In the genomic region with DNA sequence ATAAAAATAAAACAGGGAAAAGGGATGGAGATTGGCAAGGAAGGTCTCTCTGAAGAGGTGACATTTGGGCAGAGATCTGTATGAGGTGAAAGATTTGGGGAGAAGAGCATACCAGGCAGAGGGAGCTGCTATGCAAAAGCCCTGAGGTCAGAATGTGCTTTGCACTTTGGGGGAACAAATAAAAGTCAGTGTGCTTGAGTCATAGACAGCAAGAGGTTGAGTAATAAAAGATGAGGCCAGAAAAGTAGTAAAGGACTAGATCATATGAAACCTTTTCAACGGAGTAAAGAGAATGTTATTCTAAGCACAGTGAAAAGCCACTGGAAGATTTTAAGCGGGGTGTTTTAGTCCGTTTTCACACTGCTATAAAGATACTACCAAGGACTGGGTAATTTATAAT, we compare ENCODE assay signal across 17 cellular contexts.
A peak's percentile ranks its signal among the peaks of the same experiment; 100 is the strongest.
DNase-seq lines count a peak whose midpoint lies in the region; ATAC-seq, FAIRE-seq and TF ChIP-seq lines count a peak whose summit lies in the region.
"Had no signal": no experiment of that assay in that cellular context is flagged by ENCODE, and none has a peak within 500 bp of the region (broad histone marks: within the 10 kb centered on the region; RNA-seq: fewer than 3 reads in every experiment).

No MANE protein-coding gene starts in this region.

- H3K9me3 Mint-ChIP-seq in GM23338, result peaks cover 3% of the 10 kb centered on the region; the same call in 1 of the 3 replicates
- H3K9me3 Mint-ChIP-seq: CD4-positive, alpha-beta T cell had no signal

- no peak for FAIRE-seq in bronchial epithelial cell (lab: Jason Lieb, UNC)
- FAIRE-seq: A204.1, G401.6, GM12891, H1 had no signal

- H3K4me3 Mint-ChIP-seq in GM23338, result no peak overlapping the region
- H3K4me3 Mint-ChIP-seq: B cell; CD4-positive, alpha-beta T cell had no signal

- ATAC-seq in GM23338 (no peak), foreskin keratinocyte (peak; percentile 55), GM21737 (IDR thresholded peaks at IDR 0.05; ENCODE audit: unreplicated experiment) (no peak)

- no peak overlapping the region for H3K4me3 ChIP-seq in GM23338
- H3K4me3 ChIP-seq in bronchial epithelial cell (ENCODE audit: low read depth, low read length), result no peak overlapping the region
- H3K4me3 ChIP-seq: HAP-1 had no signal

- H3K9me2 ChIP-seq in GM23338 (ENCODE audit: insufficient read depth), result no peaks in the 10 kb centered on the region

- no peaks in the 10 kb centered on the region for H3K79me2 ChIP-seq in GM23338 (replicated peaks; ENCODE audit: insufficient read depth)

- H3K4me2 ChIP-seq in GM23338, result no peak overlapping the region

- no peaks in the 10 kb centered on the region for H3K27me3 Mint-ChIP-seq in GM23338 (ENCODE audit: insufficient read depth, low read depth, poor library complexity)
- H3K27me3 Mint-ChIP-seq: B cell; CD4-positive, alpha-beta T cell had no signal

- H3K4me1 ChIP-seq in GM23338 (ENCODE audit: insufficient read depth) (peaks cover 17% of the 10 kb centered on the region), foreskin keratinocyte (peaks cover 2% of the 10 kb centered on the region)
- H3K4me1 ChIP-seq: HAP-1 had no signal

- TF ChIP-seq CTCF in GM23338 (conservative IDR thresholded peaks at IDR 0.05; ENCODE audit: low read depth in 2 of 2), result no peak
- TF ChIP-seq CTCF in bronchial epithelial cell (IDR thresholded peaks at IDR 0.05; ENCODE audit: insufficient read depth, low read length, severe bottlenecking), result no peak
- TF ChIP-seq CTCF in foreskin keratinocyte (conservative IDR thresholded peaks at IDR 0.05), result no peak

- in situ Hi-C loops in G401 (cut with HindIII; ENCODE audit: low sequenced_read_pairs), result no loop called here

- H3K36me3 ChIP-seq in GM23338 (ENCODE audit: insufficient read depth) (no peaks in the 10 kb centered on the region), bronchial epithelial cell (ENCODE audit: control insufficient read depth, insufficient read depth, low read length) (no peaks in the 10 kb centered on the region)
- H3K36me3 ChIP-seq: HAP-1 had no signal

- H3F3A ChIP-seq in GM23338 (replicated peaks; ENCODE audit: low read depth), result no peaks in the 10 kb centered on the region

- H3K27ac Mint-ChIP-seq in GM23338, result peak overlapping the region; percentile 20; the same call in 1 of the 2 replicates
- H3K27ac Mint-ChIP-seq: B cell; CD4-positive, alpha-beta T cell had no signal

- no peaks in the 10 kb centered on the region for H3K27me3 ChIP-seq in GM23338 (ENCODE audit: insufficient read depth)
- H3K27me3 ChIP-seq in bronchial epithelial cell (ENCODE audit: control insufficient read depth, insufficient read depth, low read length), result no peaks in the 10 kb centered on the region
- no peaks in the 10 kb centered on the region for H3K27me3 ChIP-seq in foreskin keratinocyte

- no peak for DNase-seq in GM23338 (ENCODE audit: low spot score)
- peak; percentile 19 for DNase-seq in LHCN-M2 (ENCODE audit: low read depth)
- DNase-seq in bronchial epithelial cell (ENCODE audit: low read depth), result peak; percentile 34
- no peak for DNase-seq in foreskin keratinocyte
- DNase-seq in G401 (ENCODE audit: low spot score), result no peak
- no peak for DNase-seq in cerebellar cortex (ENCODE audit: low spot score)
- DNase-seq: C1 segment of cervical spinal cord; Calu3; CD4-positive, alpha-beta T cell; DMS 273 treated with DMSO at 0.1 percent for 48 hours had no signal

- H3K4me1 Mint-ChIP-seq in GM23338, result peaks cover 25% of the 10 kb centered on the region
- H3K4me1 Mint-ChIP-seq: B cell had no signal

- H4K20me1 ChIP-seq in GM23338 (replicated peaks; ENCODE audit: insufficient read depth), result no peaks in the 10 kb centered on the region

- no peaks in the 10 kb centered on the region; the same call in 1 of the 3 replicates for H3K36me3 Mint-ChIP-seq in GM23338 (ENCODE audit: low read depth)

- H2AFZ ChIP-seq in GM23338, result no peak overlapping the region

- H3K27ac ChIP-seq in GM23338 (ENCODE audit: low read depth) (no peak overlapping the region), foreskin keratinocyte (no peak overlapping the region)

TF ChIP-seq in GM23338, 12 proteins besides CTCF, POLR2A, EP300 and RAD21:
- TF ChIP-seq NANOG (IDR thresholded peaks at IDR 0.05; ENCODE audit: borderline replicate concordance), result no peak
- TF ChIP-seq, protein P1, sequence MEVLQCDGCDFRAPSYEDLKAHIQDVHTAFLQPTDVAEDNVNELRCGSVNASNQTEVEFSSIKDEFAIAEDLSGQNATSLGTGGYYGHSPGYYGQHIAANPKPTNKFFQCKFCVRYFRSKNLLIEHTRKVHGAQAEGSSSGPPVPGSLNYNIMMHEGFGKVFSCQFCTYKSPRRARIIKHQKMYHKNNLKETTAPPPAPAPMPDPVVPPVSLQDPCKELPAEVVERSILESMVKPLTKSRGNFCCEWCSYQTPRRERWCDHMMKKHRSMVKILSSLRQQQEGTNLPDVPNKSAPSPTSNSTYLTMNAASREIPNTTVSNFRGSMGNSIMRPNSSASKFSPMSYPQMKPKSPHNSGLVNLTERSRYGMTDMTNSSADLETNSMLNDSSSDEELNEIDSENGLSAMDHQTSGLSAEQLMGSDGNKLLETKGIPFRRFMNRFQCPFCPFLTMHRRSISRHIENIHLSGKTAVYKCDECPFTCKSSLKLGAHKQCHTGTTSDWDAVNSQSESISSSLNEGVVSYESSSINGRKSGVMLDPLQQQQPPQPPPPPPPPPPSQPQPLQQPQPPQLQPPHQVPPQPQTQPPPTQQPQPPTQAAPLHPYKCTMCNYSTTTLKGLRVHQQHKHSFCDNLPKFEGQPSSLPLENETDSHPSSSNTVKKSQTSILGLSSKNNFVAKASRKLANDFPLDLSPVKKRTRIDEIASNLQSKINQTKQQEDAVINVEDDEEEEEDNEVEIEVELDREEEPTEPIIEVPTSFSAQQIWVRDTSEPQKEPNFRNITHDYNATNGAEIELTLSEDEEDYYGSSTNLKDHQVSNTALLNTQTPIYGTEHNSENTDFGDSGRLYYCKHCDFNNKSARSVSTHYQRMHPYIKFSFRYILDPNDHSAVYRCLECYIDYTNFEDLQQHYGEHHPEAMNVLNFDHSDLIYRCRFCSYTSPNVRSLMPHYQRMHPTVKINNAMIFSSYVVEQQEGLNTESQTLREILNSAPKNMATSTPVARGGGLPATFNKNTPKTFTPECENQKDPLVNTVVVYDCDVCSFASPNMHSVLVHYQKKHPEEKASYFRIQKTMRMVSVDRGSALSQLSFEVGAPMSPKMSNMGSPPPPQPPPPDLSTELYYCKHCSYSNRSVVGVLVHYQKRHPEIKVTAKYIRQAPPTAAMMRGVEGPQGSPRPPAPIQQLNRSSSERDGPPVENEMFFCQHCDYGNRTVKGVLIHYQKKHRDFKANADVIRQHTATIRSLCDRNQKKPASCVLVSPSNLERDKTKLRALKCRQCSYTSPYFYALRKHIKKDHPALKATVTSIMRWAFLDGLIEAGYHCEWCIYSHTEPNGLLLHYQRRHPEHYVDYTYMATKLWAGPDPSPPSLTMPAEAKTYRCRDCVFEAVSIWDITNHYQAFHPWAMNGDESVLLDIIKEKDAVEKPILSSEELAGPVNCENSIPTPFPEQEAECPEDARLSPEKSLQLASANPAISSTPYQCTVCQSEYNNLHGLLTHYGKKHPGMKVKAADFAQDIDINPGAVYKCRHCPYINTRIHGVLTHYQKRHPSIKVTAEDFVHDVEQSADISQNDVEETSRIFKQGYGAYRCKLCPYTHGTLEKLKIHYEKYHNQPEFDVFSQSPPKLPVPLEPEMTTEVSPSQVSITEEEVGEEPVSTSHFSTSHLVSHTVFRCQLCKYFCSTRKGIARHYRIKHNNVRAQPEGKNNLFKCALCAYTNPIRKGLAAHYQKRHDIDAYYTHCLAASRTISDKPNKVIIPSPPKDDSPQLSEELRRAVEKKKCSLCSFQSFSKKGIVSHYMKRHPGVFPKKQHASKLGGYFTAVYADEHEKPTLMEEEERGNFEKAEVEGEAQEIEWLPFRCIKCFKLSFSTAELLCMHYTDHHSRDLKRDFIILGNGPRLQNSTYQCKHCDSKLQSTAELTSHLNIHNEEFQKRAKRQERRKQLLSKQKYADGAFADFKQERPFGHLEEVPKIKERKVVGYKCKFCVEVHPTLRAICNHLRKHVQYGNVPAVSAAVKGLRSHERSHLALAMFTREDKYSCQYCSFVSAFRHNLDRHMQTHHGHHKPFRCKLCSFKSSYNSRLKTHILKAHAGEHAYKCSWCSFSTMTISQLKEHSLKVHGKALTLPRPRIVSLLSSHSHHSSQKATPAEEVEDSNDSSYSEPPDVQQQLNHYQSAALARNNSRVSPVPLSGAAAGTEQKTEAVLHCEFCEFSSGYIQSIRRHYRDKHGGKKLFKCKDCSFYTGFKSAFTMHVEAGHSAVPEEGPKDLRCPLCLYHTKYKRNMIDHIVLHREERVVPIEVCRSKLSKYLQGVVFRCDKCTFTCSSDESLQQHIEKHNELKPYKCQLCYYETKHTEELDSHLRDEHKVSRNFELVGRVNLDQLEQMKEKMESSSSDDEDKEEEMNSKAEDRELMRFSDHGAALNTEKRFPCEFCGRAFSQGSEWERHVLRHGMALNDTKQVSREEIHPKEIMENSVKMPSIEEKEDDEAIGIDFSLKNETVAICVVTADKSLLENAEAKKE (CRISPR knock-in tag; IDR thresholded peaks at IDR 0.05), result no peak
- no peak for TF ChIP-seq ZNF331 (CRISPR knock-in tag; IDR thresholded peaks at IDR 0.05; ENCODE audit: low read depth)
- no peak for TF ChIP-seq EZH2phosphoT487 (IDR thresholded peaks at IDR 0.05; ENCODE audit: unreplicated experiment)
- TF ChIP-seq, protein P2, sequence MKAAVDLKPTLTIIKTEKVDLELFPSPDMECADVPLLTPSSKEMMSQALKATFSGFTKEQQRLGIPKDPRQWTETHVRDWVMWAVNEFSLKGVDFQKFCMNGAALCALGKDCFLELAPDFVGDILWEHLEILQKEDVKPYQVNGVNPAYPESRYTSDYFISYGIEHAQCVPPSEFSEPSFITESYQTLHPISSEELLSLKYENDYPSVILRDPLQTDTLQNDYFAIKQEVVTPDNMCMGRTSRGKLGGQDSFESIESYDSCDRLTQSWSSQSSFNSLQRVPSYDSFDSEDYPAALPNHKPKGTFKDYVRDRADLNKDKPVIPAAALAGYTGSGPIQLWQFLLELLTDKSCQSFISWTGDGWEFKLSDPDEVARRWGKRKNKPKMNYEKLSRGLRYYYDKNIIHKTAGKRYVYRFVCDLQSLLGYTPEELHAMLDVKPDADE (IDR thresholded peaks at IDR 0.05), result no peak
- TF ChIP-seq CREB1 (CRISPR knock-in tag; IDR thresholded peaks at IDR 0.05; ENCODE audit: low read depth), result no peak
- TF ChIP-seq JUNB (IDR thresholded peaks at IDR 0.05; ENCODE audit: unreplicated experiment), result no peak
TF ChIP-seq in GM23338: peak in this region for 0.

Comparison
In these comparisons a context has a peak if more than half of its experiments do, and no peak if none do; other contexts are left out.
1. DNase-seq: peak in LHCN-M2 (single experiment) and bronchial epithelial cell (single experiment); none in GM23338 (single experiment), foreskin keratinocyte (0 of 2), G401 (single experiment) and cerebellar cortex (single experiment).